Comparison of ENCODE assay signal across 8 cellular contexts in the genomic region with DNA sequence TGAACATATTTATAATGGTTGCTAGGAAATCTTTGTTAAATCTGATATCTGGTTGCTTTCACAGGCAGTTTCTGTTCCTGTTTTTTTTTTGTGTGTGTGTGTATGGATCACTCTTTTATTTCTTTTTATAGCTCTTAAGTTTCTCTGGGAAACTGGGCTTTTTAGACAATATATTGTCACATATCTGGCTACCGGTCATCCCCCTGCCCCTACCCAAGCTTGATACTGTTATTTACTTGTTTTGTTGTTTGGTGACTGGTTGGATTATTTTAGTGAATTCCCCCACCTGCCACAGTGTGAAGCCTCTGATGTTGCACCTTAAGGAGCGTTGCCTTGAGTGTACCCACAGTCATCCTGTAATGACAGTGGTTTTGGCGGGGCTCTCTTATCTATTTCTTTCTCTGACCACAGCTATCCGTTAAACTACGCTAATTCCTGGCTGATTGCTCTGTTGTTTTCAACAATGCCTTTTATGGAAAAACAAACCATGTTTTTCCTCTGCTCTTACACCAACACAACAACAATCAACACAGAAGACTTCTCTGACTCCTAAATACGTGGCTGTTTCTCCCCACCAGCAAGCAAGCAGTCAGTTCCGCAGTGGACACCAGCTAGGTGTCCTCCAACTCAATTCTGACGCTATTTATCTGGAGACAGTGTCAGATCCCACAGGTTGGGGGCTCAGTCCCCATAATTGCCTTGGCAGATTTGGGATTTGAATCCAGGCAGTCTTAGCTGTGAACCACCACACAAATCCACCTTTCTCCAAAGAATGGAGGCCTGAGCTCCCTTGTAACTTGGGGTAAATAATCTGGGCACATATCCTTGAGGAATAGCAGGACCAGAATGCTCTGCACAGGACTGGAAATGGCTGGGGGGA. TPM values are rescaled to one million over a fixed set of nuclear protein-coding genes. Genes with fewer than 3 reads are reported as not detected.
DNase-seq lines count a peak whose midpoint lies in the region; ATAC-seq and TF ChIP-seq lines count a peak whose summit lies in the region.
"Had no signal": no experiment of that assay in that cellular context is flagged by ENCODE, and none has a peak within 500 bp of the region (broad histone marks: within the 10 kb centered on the region; RNA-seq: fewer than 3 reads in every experiment).

No MANE protein-coding gene starts in this region.

- DNase-seq in activated T-helper 2 cell treated with anti-CD3 and anti-CD28 coated beads, Interferon-gamma antibody, Interleukin-2, Interleukin-4, amounts not matched to agents 10 μg/mL and 5 μg/mL and 100 μg/mL, durations not matched to agents 14 hours and 24 hours and 36 hours (ENCODE audit: low spot score): peak; percentile 28
- DNase-seq in natural killer cell (peak; percentile 71), DMS 273 treated with DMSO at 0.1 percent for 48 hours (lab: John Stamatoyannopoulos, UW) (no peak), glomerular visceral epithelial cell (ENCODE audit: extremely low spot score) (no peak), NCI-H146 (lab: John Stamatoyannopoulos, UW) (no peak)

- ATAC-seq in GM19395 (IDR thresholded peaks at IDR 0.05; ENCODE audit: unreplicated experiment): peak; percentile 75
- peak; percentile 48 for ATAC-seq in HG03280 (IDR thresholded peaks at IDR 0.05; ENCODE audit: unreplicated experiment)
- peak; percentile 46 to 77 (median 74) for ATAC-seq in natural killer cell

- H3K27ac Mint-ChIP-seq in activated T-helper 2 cell treated with anti-CD3 and anti-CD28 coated beads, Interferon-gamma antibody, Interleukin-2, Interleukin-4, amounts not matched to agents 10 μg/mL and 5 μg/mL and 100 μg/mL, durations not matched to agents 14 hours and 24 hours and 36 hours: peak overlapping the region; percentile 62
- H3K27ac Mint-ChIP-seq in natural killer cell: peak overlapping the region; percentile 93 to 96

- intact Hi-C loops in activated T-helper 2 cell treated with anti-CD3 and anti-CD28 coated beads, Interferon-gamma antibody, Interleukin-2, Interleukin-4, amounts not matched to agents 10 μg/mL and 5 μg/mL and 100 μg/mL, durations not matched to agents 14 hours and 24 hours and 36 hours (cut with micrococcal nuclease): no loop called here
- intact Hi-C loops in natural killer cell (cut with micrococcal nuclease): loop anchor here (1.0 to 5.0 kb wide), 4 partner anchors 11 to 377 kb away; a partner anchor contains a TSS

- H3K36me3 Mint-ChIP-seq in activated T-helper 2 cell treated with anti-CD3 and anti-CD28 coated beads, Interferon-gamma antibody, Interleukin-2, Interleukin-4, amounts not matched to agents 10 μg/mL and 5 μg/mL and 100 μg/mL, durations not matched to agents 14 hours and 24 hours and 36 hours (ENCODE audit: low read depth): no peaks in the 10 kb centered on the region
- H3K36me3 Mint-ChIP-seq in natural killer cell: no peaks in the 10 kb centered on the region

- H3K4me1 Mint-ChIP-seq in activated T-helper 2 cell treated with anti-CD3 and anti-CD28 coated beads, Interferon-gamma antibody, Interleukin-2, Interleukin-4, amounts not matched to agents 10 μg/mL and 5 μg/mL and 100 μg/mL, durations not matched to agents 14 hours and 24 hours and 36 hours (ENCODE audit: low read depth): peaks cover 58% of the 10 kb centered on the region
- H3K4me1 Mint-ChIP-seq in natural killer cell: peaks cover 70 to 71% of the 10 kb centered on the region in 2 donors

- H3K9me3 Mint-ChIP-seq in activated T-helper 2 cell treated with anti-CD3 and anti-CD28 coated beads, Interferon-gamma antibody, Interleukin-2, Interleukin-4, amounts not matched to agents 10 μg/mL and 5 μg/mL and 100 μg/mL, durations not matched to agents 14 hours and 24 hours and 36 hours: no peaks in the 10 kb centered on the region
- no peaks in the 10 kb centered on the region for H3K9me3 Mint-ChIP-seq in natural killer cell

- peaks cover 28% of the 10 kb centered on the region for H3K27me3 Mint-ChIP-seq in activated T-helper 2 cell treated with anti-CD3 and anti-CD28 coated beads, Interferon-gamma antibody, Interleukin-2, Interleukin-4, amounts not matched to agents 10 μg/mL and 5 μg/mL and 100 μg/mL, durations not matched to agents 14 hours and 24 hours and 36 hours (ENCODE audit: low read depth)
- H3K27me3 Mint-ChIP-seq in natural killer cell (ENCODE audit: low read depth in 2 of 2): no peaks in the 10 kb centered on the region

- TF ChIP-seq CTCF in natural killer cell (IDR thresholded peaks at IDR 0.05): no peak

- H3K4me3 Mint-ChIP-seq in activated T-helper 2 cell treated with anti-CD3 and anti-CD28 coated beads, Interferon-gamma antibody, Interleukin-2, Interleukin-4, amounts not matched to agents 10 μg/mL and 5 μg/mL and 100 μg/mL, durations not matched to agents 14 hours and 24 hours and 36 hours (ENCODE audit: low read depth): no peak overlapping the region
- peak overlapping the region; percentile 87 for H3K4me3 Mint-ChIP-seq in natural killer cell

RNA-seq across cellular contexts. Expression of a gene that starts 10.9 kb away (rescaled TPM):
- 21.9 and 23.5 TPM in 2 replicates for total RNA-seq in activated T-helper 2 cell treated with anti-CD3 and anti-CD28 coated beads, Interferon-gamma antibody, Interleukin-2, Interleukin-4, amounts not matched to agents 10 μg/mL and 5 μg/mL and 100 μg/mL, durations not matched to agents 14 hours and 24 hours and 36 hours
- total RNA-seq in natural killer cell: 1,000 to 10,000 TPM; 4,938 to 8,199 (median 6,542) TPM
- total RNA-seq: glomerular endothelial cell had no signal

RNA-seq across cellular contexts. Expression of a gene that starts 37.0 kb away (rescaled TPM):
- not detected in 2 replicates for total RNA-seq in activated T-helper 2 cell treated with anti-CD3 and anti-CD28 coated beads, Interferon-gamma antibody, Interleukin-2, Interleukin-4, amounts not matched to agents 10 μg/mL and 5 μg/mL and 100 μg/mL, durations not matched to agents 14 hours and 24 hours and 36 hours
- not detected for total RNA-seq in natural killer cell
- total RNA-seq: glomerular endothelial cell had no signal

RNA-seq across cellular contexts. Expression of a gene that starts 48.8 kb away (rescaled TPM):
- total RNA-seq in activated T-helper 2 cell treated with anti-CD3 and anti-CD28 coated beads, Interferon-gamma antibody, Interleukin-2, Interleukin-4, amounts not matched to agents 10 μg/mL and 5 μg/mL and 100 μg/mL, durations not matched to agents 14 hours and 24 hours and 36 hours: 0.07 and 0.11 TPM in 2 replicates
- total RNA-seq in natural killer cell: under 1 TPM in 1 of 3 donors, not detected in 2; 0.23 TPM

Comparison
In these comparisons a context has a peak if more than half of its experiments do, and no peak if none do; other contexts are left out.
1. DNase-seq: peak in activated T-helper 2 cell treated with anti-CD3 and anti-CD28 coated beads, Interferon-gamma antibody, Interleukin-2, Interleukin-4, amounts not matched to agents 10 μg/mL and 5 μg/mL and 100 μg/mL, durations not matched to agents 14 hours and 24 hours and 36 hours (single experiment) and natural killer cell (single experiment); none in DMS 273 treated with DMSO at 0.1 percent for 48 hours (single experiment), glomerular visceral epithelial cell (single experiment) and NCI-H146 (single experiment).
2. RNA of a gene that starts 10.9 kb away (total RNA-seq): 4,938 to 8,199 TPM in natural killer cell; 21.9 to 23.5 TPM in activated T-helper 2 cell treated with anti-CD3 and anti-CD28 coated beads, Interferon-gamma antibody, Interleukin-2, Interleukin-4, amounts not matched to agents 10 μg/mL and 5 μg/mL and 100 μg/mL, durations not matched to agents 14 hours and 24 hours and 36 hours; every median in the first group is over 100 times any median in the second.
3. Peak in every context shown above with its lines, with median percentiles within 50 percentile points of each other: ATAC-seq.